7 cellular contexts compared by ENCODE assay signal in genomic region chr19:6767081-6767356, GRCh38. TPM values are rescaled to one million over a fixed set of nuclear protein-coding genes. Genes with fewer than 3 reads are reported as not detected.
A peak's percentile ranks its signal among the peaks of the same experiment; 100 is the strongest.
DNase-seq lines count a peak whose midpoint lies in the region; ATAC-seq and TF ChIP-seq lines count a peak whose summit lies in the region.

No MANE protein-coding gene starts in this region.

- no peaks in the 10 kb centered on the region for H3K9me3 ChIP-seq in right atrium auricular region

- ATAC-seq in GM18868 (IDR thresholded peaks at IDR 0.05; ENCODE audit: unreplicated experiment) (peak; percentile 6), HG02840 (IDR thresholded peaks at IDR 0.05; ENCODE audit: low FRiP score, unreplicated experiment) (peak; percentile 21)

- DNase-seq in RWPE1 (ENCODE audit: low spot score) (peak; percentile 58), right atrium auricular region (ENCODE audit: low spot score) (no peak), Kasumi-1 (lab: John Stamatoyannopoulos, UW) (no peak), NCI-H510A treated with DMSO at 0.1 percent for 48 hours (lab: John Stamatoyannopoulos, UW) (no peak)
- peak; percentile 54 for DNase-seq in stimulated activated naive CD4-positive, alpha-beta T cell treated with Interleukin-2 at 50 U/mL for 16 hours (lab: John Stamatoyannopoulos, UW)

- H3K27ac ChIP-seq in RWPE1 (peak overlapping the region; percentile 83), right atrium auricular region (no peak overlapping the region)

- TF ChIP-seq CTCF in RWPE1 (conservative IDR thresholded peaks at IDR 0.05; ENCODE audit: low read depth) = no peak
- no peak for TF ChIP-seq CTCF in right atrium auricular region (IDR thresholded peaks at IDR 0.05)

- POLR2A ChIA-PET in RWPE1 (lab: Yijun Ruan, JAX; ENCODE audit: low non-redundant PET) = interaction anchor here (1.6 kb wide), 1 partner anchor 29 kb away, joined by 3 read pairs; the partner anchor contains the start of gene GPR108

- peaks cover 0 to 22% of the 10 kb centered on the region in 2 donors for H3K4me1 ChIP-seq in right atrium auricular region

- H3K4me3 ChIP-seq in right atrium auricular region = peak overlapping the region; percentile 17 to 36

- CTCF ChIA-PET in RWPE1 (lab: Yijun Ruan, JAX) = interaction anchor here (0.6 to 1.4 kb wide), 3 partner anchors 29 to 510 kb away, joined by 3 to 6 read pairs (median 4); partner anchors contain the start of gene GPR108

- peaks cover 0 to 20% of the 10 kb centered on the region in 2 donors for H3K27me3 ChIP-seq in right atrium auricular region

- H3K36me3 ChIP-seq in right atrium auricular region = no peaks in the 10 kb centered on the region

RNA-seq across cellular contexts. Expression of gene SH2D3A, which starts 0.2 kb away (rescaled TPM):
- not detected for total RNA-seq in right atrium auricular region

RNA-seq across cellular contexts. Expression of gene VAV1, which starts 5.5 kb away (rescaled TPM):
- 1 to 10 TPM in 1 of 2 donors, under 1 TPM in 1; 0.52 to 1.4 TPM for total RNA-seq in right atrium auricular region

RNA-seq across cellular contexts. Expression of gene TRIP10, which starts 27.5 kb away (rescaled TPM):
- total RNA-seq in right atrium auricular region = 10 to 100 TPM; 39.6 to 65.3 TPM

RNA-seq across cellular contexts. Expression of gene GPR108, which starts 29.6 kb away (rescaled TPM):
- total RNA-seq in right atrium auricular region = 10 to 100 TPM; 40.3 to 41.3 TPM

RNA-seq across cellular contexts. Expression of gene C3, which starts 46.6 kb away (rescaled TPM):
- total RNA-seq in right atrium auricular region = 1,000 to 10,000 TPM in 1 of 2 donors, 100 to 1,000 TPM in 1; 419 to 1,709 TPM

Comparison
In these comparisons a context has a peak if more than half of its experiments do, and no peak if none do; other contexts are left out.
1. DNase-seq: peak in RWPE1 (single experiment) and stimulated activated naive CD4-positive, alpha-beta T cell treated with Interleukin-2 at 50 U/mL for 16 hours (single experiment); none in right atrium auricular region (single experiment), Kasumi-1 (0 of 2) and NCI-H510A treated with DMSO at 0.1 percent for 48 hours (single experiment).